In genomic region chr2:231961349-231962166, GRCh38 we compare ENCODE assay signal across 8 cellular contexts. TPM values are rescaled to one million over a fixed set of nuclear protein-coding genes. Genes with fewer than 3 reads are reported as not detected.
A peak's percentile ranks its signal among the peaks of the same experiment; 100 is the strongest.
DNase-seq lines count a peak whose midpoint lies in the region; ATAC-seq and TF ChIP-seq lines count a peak whose summit lies in the region.

Gene DIS3L2, plus strand, starts transcription at chr2:231961713. Its CDS starts 53,215 bp downstream, at chr2:232014928.

- H2AFZ ChIP-seq in mammary epithelial cell (ENCODE audit: low read depth, low read length) (peak within 1 kb of the TSS; percentile 94), smooth muscle cell (ENCODE audit: low read depth) (peak within 1 kb of the TSS; percentile 96)

- H3K36me3 ChIP-seq in A673 (ENCODE audit: insufficient read depth, low read length, poor library complexity, severe bottlenecking), result no peaks in the 10 kb centered on the region
- peaks cover 3% of the 10 kb centered on the region; the same call in 1 of the 2 replicates for H3K36me3 ChIP-seq in WERI-Rb-1
- H3K36me3 ChIP-seq in mammary epithelial cell (ENCODE audit: insufficient read depth, low read length), result no peaks in the 10 kb centered on the region
- no peaks in the 10 kb centered on the region for H3K36me3 ChIP-seq in smooth muscle cell (ENCODE audit: low read depth)

- BruUV-seq in A673 (replicated peaks; lab: Mats Ljungman, UMichigan) (no TSS peak), mammary epithelial cell (replicated peaks; lab: Mats Ljungman, UMichigan) (no TSS peak)

- H3K4me2 ChIP-seq in mammary epithelial cell (ENCODE audit: insufficient read depth, low read depth, low read length) (peak within 1 kb of the TSS; percentile 88), smooth muscle cell (peak within 1 kb of the TSS; percentile 84)

- in situ Hi-C loops in mammary epithelial cell (cut with MboI; ENCODE audit: low sequenced_read_pairs in 2 of 2), result no loop called here

- H3K9ac ChIP-seq in mammary epithelial cell (ENCODE audit: insufficient read depth, low read length) (peak within 1 kb of the TSS; percentile 71), smooth muscle cell (ENCODE audit: low read depth) (peak within 1 kb of the TSS; percentile 66)

- H3K79me2 ChIP-seq in mammary epithelial cell (ENCODE audit: insufficient read depth, low read length) (peaks cover 56% of the 10 kb centered on the region), smooth muscle cell (ENCODE audit: low read depth) (peaks cover 14% of the 10 kb centered on the region)

- H4K20me1 ChIP-seq in mammary epithelial cell (ENCODE audit: insufficient read depth, low read length) (no peaks in the 10 kb centered on the region), smooth muscle cell (ENCODE audit: low read depth) (no peaks in the 10 kb centered on the region)

- H3K27ac ChIP-seq in A673 (ENCODE audit: low read depth, low read length, poor library complexity, severe bottlenecking) (peak within 1 kb of the TSS; percentile 87), WERI-Rb-1 (peak within 1 kb of the TSS; percentile 95), mammary epithelial cell (ENCODE audit: insufficient read depth, low read depth, low read length) (peak within 1 kb of the TSS; percentile 41), smooth muscle cell (ENCODE audit: low read depth) (peak within 1 kb of the TSS; percentile 21)

- peak; percentile 92 for DNase-seq in A673 (ENCODE audit: low spot score)
- DNase-seq in NCI-H2171 (lab: John Stamatoyannopoulos, UW), result peak; percentile 63
- peak; percentile 79 for DNase-seq in WERI-Rb-1
- peak; percentile 80 for DNase-seq in mammary epithelial cell
- DNase-seq in iPS-NIHi11 (ENCODE audit: low spot score), result peak; percentile 93
- DNase-seq in smooth muscle cell (lab: John Stamatoyannopoulos, UW; ENCODE audit: unreplicated experiment), result peak; percentile 46

- TF ChIP-seq CTCF in A673 (conservative IDR thresholded peaks at IDR 0.05; ENCODE audit: low read depth, low read length) (no peak), WERI-Rb-1 (IDR thresholded peaks at IDR 0.05; ENCODE audit: low read depth, low read length) (no peak), mammary epithelial cell (conservative IDR thresholded peaks at IDR 0.05 in 1 of 2, IDR thresholded peaks at IDR 0.05 in 1 of 2; ENCODE audit: extremely low read depth in 1 of 2, insufficient read depth in 1 of 2, low read depth in 1 of 2, low read length in 2 of 2) (no peak), smooth muscle cell (IDR thresholded peaks at IDR 0.05; ENCODE audit: borderline replicate concordance, insufficient read depth, poor library complexity, severe bottlenecking) (no peak)

- peak; percentile 89 for ATAC-seq in GM18861 (IDR thresholded peaks at IDR 0.05; ENCODE audit: unreplicated experiment)
- peak; percentile 88 for ATAC-seq in HG03097 (IDR thresholded peaks at IDR 0.05; ENCODE audit: low FRiP score, unreplicated experiment)

- H3K4me3 ChIP-seq in A673 (ENCODE audit: low read depth, low read length, poor library complexity, severe bottlenecking), result peak within 1 kb of the TSS; percentile 79
- peak within 1 kb of the TSS; percentile 96 for H3K4me3 ChIP-seq in WERI-Rb-1 (ENCODE audit: low read depth, low read length)
- peak within 1 kb of the TSS; percentile 84 to 95 (median 89) for H3K4me3 ChIP-seq in mammary epithelial cell (replicated peaks in 1 of 3; ENCODE audit: insufficient read depth in 1 of 3, low read depth in 2 of 3, low read length in 3 of 3)
- peak within 1 kb of the TSS; percentile 68 for H3K4me3 ChIP-seq in smooth muscle cell

- H3K4me1 ChIP-seq in A673 (ENCODE audit: insufficient read depth, low read length, poor library complexity, severe bottlenecking) (no peaks in the 10 kb centered on the region), mammary epithelial cell (ENCODE audit: insufficient read depth, low read length) (peaks cover 7% of the 10 kb centered on the region), smooth muscle cell (ENCODE audit: low read depth) (peaks cover 4% of the 10 kb centered on the region)

- CTCF ChIA-PET in A673 (lab: Charles Lee) (no interaction called here), mammary epithelial cell (lab: Charles Lee; ENCODE audit: low non-redundant PET) (no interaction called here)

- POLR2A ChIA-PET in A673 (lab: Charles Lee; ENCODE audit: low non-redundant PET), result interaction anchor here (0.6 kb wide), 1 partner anchor 27 kb away, joined by 8 read pairs; no protein-coding TSS in a partner anchor

- H3K9me3 ChIP-seq in A673 (ENCODE audit: low read depth, low read length, poor library complexity, severe bottlenecking) (no peaks in the 10 kb centered on the region), WERI-Rb-1 (ENCODE audit: severe bottlenecking) (no peaks in the 10 kb centered on the region), mammary epithelial cell (replicated peaks; ENCODE audit: insufficient read depth, low read length) (no peaks in the 10 kb centered on the region), smooth muscle cell (replicated peaks; ENCODE audit: low read depth) (no peaks in the 10 kb centered on the region)

- dilution Hi-C loops in mammary epithelial cell (cut with HindIII; ENCODE audit: low sequenced_read_pairs), result no loop called here

- WGBS in mammary epithelial cell (ENCODE audit: low coverage, missing lambda C conversion rate), result under 1% methylated on average over 41 of the region's 83 CpGs
- WGBS in smooth muscle cell (ENCODE audit: low lambda C conversion rate), result 1% methylated on average over 82 of the region's 83 CpGs

- no peaks in the 10 kb centered on the region for H3F3A ChIP-seq in smooth muscle cell (ENCODE audit: low read depth)

- H3K27me3 ChIP-seq in A673 (replicated peaks; ENCODE audit: insufficient read depth, low read depth, low read length, poor library complexity) (no peaks in the 10 kb centered on the region), WERI-Rb-1 (ENCODE audit: insufficient read depth, low read depth, severe bottlenecking) (no peaks in the 10 kb centered on the region), mammary epithelial cell (ENCODE audit: insufficient read depth, low read length) (no peaks in the 10 kb centered on the region), smooth muscle cell (ENCODE audit: low read depth) (no peaks in the 10 kb centered on the region)

- intact Hi-C loops in A673 (cut with micrococcal nuclease; ENCODE audit: unreplicated experiment) (no loop called here), mammary epithelial cell (cut with micrococcal nuclease) (loop anchor here (5.0 kb wide), 1 partner anchor 51 kb away; no protein-coding TSS in a partner anchor)

RNA-seq across cellular contexts. Expression of gene DIS3L2, which starts in this region (rescaled TPM):
- total RNA-seq in A673 (2021) (38.7 and 45.1 TPM in 2 replicates), mammary epithelial cell (10 to 100 TPM; 29.3 to 29.7 TPM), smooth muscle cell (9.8 and 25.2 TPM in 2 replicates)
- polyA plus RNA-seq in mammary epithelial cell (9.6 TPM), smooth muscle cell (10.7 and 11.4 TPM in 2 replicates)
- 39.0 TPM for polyA minus RNA-seq in mammary epithelial cell

Comparison
In these comparisons a context has a peak if more than half of its experiments do, and no peak if none do; other contexts are left out.
1. Peak in every context shown above with its lines: DNase-seq, ATAC-seq, H3K4me3 ChIP-seq and H3K27ac ChIP-seq.
2. H3K27ac ChIP-seq: peak in every context shown above with its lines; median percentile 95 in WERI-Rb-1; 87 in A673; 41 in mammary epithelial cell; 21 in smooth muscle cell.